ENCODE assay signal across 8 cellular contexts in genomic region chr17:2214047-2214717, GRCh38.
DNase-seq lines count a peak whose midpoint lies in the region; ATAC-seq and TF ChIP-seq lines count a peak whose summit lies in the region.

No MANE protein-coding gene starts in this region.

- peaks cover 31% of the 10 kb centered on the region for H3F3A ChIP-seq in smooth muscle cell (ENCODE audit: low read depth)

- POLR2A ChIA-PET in GM10248 (lab: Yijun Ruan, JAX): no interaction called here

- no peak overlapping the region; the same call in 1 of the 2 replicates for H3K9ac ChIP-seq in KMS-11
- H3K9ac ChIP-seq in smooth muscle cell (ENCODE audit: low read depth): peak overlapping the region; percentile 95

- TF ChIP-seq CTCF in KMS-11 (conservative IDR thresholded peaks at IDR 0.05; ENCODE audit: low read depth, low read length): no peak
- no peak for TF ChIP-seq CTCF in body of pancreas (IDR thresholded peaks at IDR 0.05)
- no peak for TF ChIP-seq CTCF in kidney epithelial cell (IDR thresholded peaks at IDR 0.05; ENCODE audit: insufficient read depth, low read length, poor library complexity, severe bottlenecking)
- no peak for TF ChIP-seq CTCF in smooth muscle cell (IDR thresholded peaks at IDR 0.05; ENCODE audit: borderline replicate concordance, insufficient read depth, poor library complexity, severe bottlenecking)
- TF ChIP-seq CTCF in GM10248 (IDR thresholded peaks at IDR 0.05; ENCODE audit: control extremely low read depth, extremely low read depth, low read depth, missing control alignments): no peak

- CTCF ChIA-PET in GM10248 (lab: Yijun Ruan, JAX): interaction anchor here (1.2 to 4.4 kb wide), 6 partner anchors 10 to 127 kb away, joined by 3 to 28 read pairs (median 6); no protein-coding TSS in a partner anchor

- TF ChIP-seq POLR2A in body of pancreas (IDR thresholded peaks at IDR 0.05): no peak

- H3K4me1 ChIP-seq in KMS-11 (ENCODE audit: low read depth, poor library complexity, severe bottlenecking) (peaks cover 79% of the 10 kb centered on the region), body of pancreas (no peaks in the 10 kb centered on the region), smooth muscle cell (ENCODE audit: low read depth) (peaks cover 44% of the 10 kb centered on the region)

- H3K4me3 ChIP-seq in KMS-11 (IDR thresholded peaks at IDR 0.05; ENCODE audit: insufficient read depth, low read depth, low read length) (no peak overlapping the region), body of pancreas (no peak overlapping the region), kidney epithelial cell (ENCODE audit: low read depth, low read length) (no peak overlapping the region), smooth muscle cell (peak overlapping the region; percentile 25)

- H3K4me2 ChIP-seq in KMS-11 (peak overlapping the region; percentile 84), smooth muscle cell (peak overlapping the region; percentile 81)

- intact Hi-C loops in body of pancreas (cut with DNase I): no loop called here

- H3K27ac ChIP-seq in KMS-11: peak overlapping the region; percentile 90
- peak overlapping the region in 2 of 4 donors; percentile 52 to 56 for H3K27ac ChIP-seq in body of pancreas
- H3K27ac ChIP-seq in smooth muscle cell (ENCODE audit: low read depth): peak overlapping the region; percentile 100

- H3K36me3 ChIP-seq in KMS-11 (ENCODE audit: insufficient read depth) (no peaks in the 10 kb centered on the region), body of pancreas (replicated peaks in 1 of 2; ENCODE audit: insufficient read depth in 1 of 2, low read depth in 2 of 2) (no peaks in the 10 kb centered on the region), kidney epithelial cell (ENCODE audit: control insufficient read depth, insufficient read depth, low read length) (no peaks in the 10 kb centered on the region), smooth muscle cell (ENCODE audit: low read depth) (no peaks in the 10 kb centered on the region)

- H3K27me3 ChIP-seq in KMS-11 (ENCODE audit: insufficient read depth, low read depth): no peaks in the 10 kb centered on the region
- H3K27me3 ChIP-seq in body of pancreas: no peaks in the 10 kb centered on the region
- H3K27me3 ChIP-seq in kidney epithelial cell (ENCODE audit: control insufficient read depth, insufficient read depth, low read length): no peaks in the 10 kb centered on the region
- H3K27me3 ChIP-seq in smooth muscle cell (ENCODE audit: low read depth): no peaks in the 10 kb centered on the region

- 76 to 81% methylated on average over 14 of the region's 14 CpGs for WGBS in body of pancreas, 2 donors
- 18% methylated on average over 14 of the region's 14 CpGs for WGBS in smooth muscle cell (ENCODE audit: low lambda C conversion rate)

- H4K20me1 ChIP-seq in KMS-11 (ENCODE audit: insufficient read depth): no peaks in the 10 kb centered on the region
- H4K20me1 ChIP-seq in smooth muscle cell (ENCODE audit: low read depth): no peaks in the 10 kb centered on the region

- ATAC-seq in body of pancreas (peak; percentile 39), GM19463 (IDR thresholded peaks at IDR 0.05; ENCODE audit: unreplicated experiment) (no peak)

- H3K79me2 ChIP-seq in KMS-11 (ENCODE audit: insufficient read depth, low read depth) (no peaks in the 10 kb centered on the region), smooth muscle cell (ENCODE audit: low read depth) (peaks cover 12% of the 10 kb centered on the region)

- peak; percentile 48 for DNase-seq in AG08395 (ENCODE audit: low spot score)
- DNase-seq in body of pancreas: peak in 2 of 4 donors; percentile 18 to 36
- peak; percentile 51 for DNase-seq in kidney epithelial cell (ENCODE audit: low read depth)
- peak; percentile 65 for DNase-seq in smooth muscle cell (lab: John Stamatoyannopoulos, UW; ENCODE audit: unreplicated experiment)
- DNase-seq in GM10248 (ENCODE audit: extremely low spot score): no peak
- DNase-seq in DMS53 (lab: John Stamatoyannopoulos, UW): no peak

- no peak overlapping the region for H2AFZ ChIP-seq in KMS-11 (ENCODE audit: low read depth)
- H2AFZ ChIP-seq in smooth muscle cell (ENCODE audit: low read depth): no peak overlapping the region

- H3K9me3 ChIP-seq in body of pancreas (no peaks in the 10 kb centered on the region), smooth muscle cell (replicated peaks; ENCODE audit: low read depth) (no peaks in the 10 kb centered on the region)

Comparison
In these comparisons a context has a peak if more than half of its experiments do, and no peak if none do; other contexts are left out.
1. DNase-seq: peak in AG08395 (single experiment), kidney epithelial cell (single experiment) and smooth muscle cell (single experiment); none in GM10248 (single experiment) and DMS53 (single experiment).